In genomic region chr2:65326276-65326675, GRCh38 we compare ENCODE assay signal across 20 cellular contexts.
DNase-seq lines count a peak whose midpoint lies in the region; ATAC-seq and TF ChIP-seq lines count a peak whose summit lies in the region.
"Had no signal": no experiment of that assay in that cellular context is flagged by ENCODE, and none has a peak within 500 bp of the region (broad histone marks: within the 10 kb centered on the region; RNA-seq: fewer than 3 reads in every experiment).

No MANE protein-coding gene starts in this region.

- no peaks in the 10 kb centered on the region for H3K4me1 ChIP-seq in esophagus muscularis mucosa

- TF ChIP-seq CTCF in 22Rv1 (IDR thresholded peaks at IDR 0.05) (no peak), esophagus muscularis mucosa (IDR thresholded peaks at IDR 0.05) (no peak), GM10248 (IDR thresholded peaks at IDR 0.05; ENCODE audit: control extremely low read depth, extremely low read depth, low read depth, missing control alignments) (no peak)

- POLR2A ChIA-PET in GM10248 (lab: Yijun Ruan, JAX), result no interaction called here

- H3K36me3 ChIP-seq in esophagus muscularis mucosa, result peaks cover 3 to 34% (median 12%) of the 10 kb centered on the region in 4 donors

- H3K27ac ChIP-seq in 22Rv1, result peak overlapping the region; percentile 36
- H3K27ac ChIP-seq in esophagus muscularis mucosa (replicated peaks in 1 of 4), result no peak overlapping the region
- H3K27ac ChIP-seq: A549; BLaER1 treated with 17β-estradiol and CSF1 and Interleukin-3, amounts not matched to agents 10 nM and 100 nM; GM23248; HL-60; SK-N-MC had no signal

- intact Hi-C loops in esophagus muscularis mucosa (cut with DNase I), result no loop called here

- CTCF ChIA-PET in GM10248 (lab: Yijun Ruan, JAX), result interaction anchor here (2.1 kb wide), 1 partner anchor 32 kb away, joined by 7 read pairs; no protein-coding TSS in a partner anchor

- no peaks in the 10 kb centered on the region for H3K9me3 ChIP-seq in esophagus muscularis mucosa
- H3K9me3 ChIP-seq: A549; BLaER1 treated with 17β-estradiol and CSF1 and Interleukin-3, amounts not matched to agents 10 nM and 100 nM had no signal

- no peak for ATAC-seq in GM21526 (IDR thresholded peaks at IDR 0.05; ENCODE audit: low FRiP score, unreplicated experiment)
- ATAC-seq: A549, PC-3, Right ventricle myocardium inferior, T-cell had no signal

- H3K4me3 ChIP-seq in esophagus muscularis mucosa, result no peak overlapping the region
- H3K4me3 ChIP-seq: A549; BLaER1 treated with 17β-estradiol and CSF1 and Interleukin-3, amounts not matched to agents 10 nM and 100 nM; GM23248; SK-N-MC had no signal

- DNase-seq in DMS53 treated with DMSO at 0.1 percent for 48 hours (lab: John Stamatoyannopoulos, UW; ENCODE audit: unreplicated experiment) (peak; percentile 67), NCI-H510A (lab: John Stamatoyannopoulos, UW) (peak; percentile 81), esophagus muscularis mucosa (ENCODE audit: extremely low spot score) (peak; percentile 37), GM19240 (ENCODE audit: insufficient read length, low spot score) (no peak), GM10248 (ENCODE audit: extremely low spot score) (no peak), cerebellum (ENCODE audit: low spot score) (no peak)
- DNase-seq: EL, GM23248, MV-4-11, NCI-H1436, NCI-H226, PC-3, T-cell had no signal

- 90% methylated on average over 3 of the region's 4 CpGs for WGBS in esophagus muscularis mucosa

- TF ChIP-seq EP300 in esophagus muscularis mucosa (IDR thresholded peaks at IDR 0.05), result no peak

- no peak for TF ChIP-seq POLR2A in esophagus muscularis mucosa (IDR thresholded peaks at IDR 0.05; ENCODE audit: low read depth)

- no peaks in the 10 kb centered on the region for H3K27me3 ChIP-seq in esophagus muscularis mucosa
- H3K27me3 ChIP-seq: BLaER1 treated with 17β-estradiol and CSF1 and Interleukin-3, amounts not matched to agents 10 nM and 100 nM had no signal

Comparison
In these comparisons a context has a peak if more than half of its experiments do, and no peak if none do; other contexts are left out.
1. DNase-seq: peak in DMS53 treated with DMSO at 0.1 percent for 48 hours (single experiment), NCI-H510A (single experiment) and esophagus muscularis mucosa (single experiment); none in GM19240 (single experiment), GM10248 (single experiment) and cerebellum (single experiment).